Comparison of ENCODE assay signal across 26 cellular contexts in the genomic region with DNA sequence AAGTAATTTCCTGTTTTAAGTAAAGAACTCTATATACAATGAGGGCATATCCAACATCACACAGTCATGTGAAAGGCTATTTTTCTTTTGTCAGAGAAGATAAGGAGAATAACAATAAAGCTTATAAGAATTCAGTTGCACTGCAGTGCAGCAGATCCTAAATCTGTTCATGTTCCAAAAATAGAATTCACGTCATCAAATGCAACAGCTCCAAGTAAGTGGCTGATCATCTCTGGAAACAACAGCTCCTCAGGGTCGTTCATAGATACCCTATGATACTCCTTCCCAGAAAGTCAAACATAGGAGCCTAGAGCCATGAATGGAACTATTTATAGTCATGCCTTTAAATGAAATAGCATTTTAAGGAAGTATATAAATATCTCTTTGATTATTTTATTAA.
DNase-seq lines count a peak whose midpoint lies in the region; ATAC-seq and TF ChIP-seq lines count a peak whose summit lies in the region.
"Had no signal": no experiment of that assay in that cellular context is flagged by ENCODE, and none has a peak within 500 bp of the region (broad histone marks: within the 10 kb centered on the region; RNA-seq: fewer than 3 reads in every experiment).

No MANE protein-coding gene starts in this region.

- DNase-seq in left ventricle myocardium superior: no peak
- no peak for DNase-seq in left ventricle myocardium inferior
- DNase-seq in fibroblast of villous mesenchyme (ENCODE audit: low read depth): peak; percentile 59
- DNase-seq in activated T-cell treated with anti-CD3 and anti-CD28 coated beads, Interleukin-2, amount 50 U/mL, for 72 hours: no peak
- no peak for DNase-seq in GOT3 (lab: John Stamatoyannopoulos, UW)
- DNase-seq in kidney glomerular epithelial cell (lab: John Stamatoyannopoulos, UW): no peak
- DNase-seq in NCI-H524 treated with DMSO at 0.1 percent for 48 hours (lab: John Stamatoyannopoulos, UW): no peak
- DNase-seq: activated naive CD4-positive, alpha-beta T cell treated with anti-CD3 and anti-CD28 coated beads for 36 hours; activated T-cell treated with anti-CD3 and anti-CD28 coated beads, Interleukin-2, amount 50 U/mL, for 24 hours; aorta; Calu3; hypothalamus; islet precursor cell; NCI-H187; NCI-H345; NCI-H82; OCI-M1; ovary; Right ventricle myocardium superior; stimulated activated CD4-positive, alpha-beta T cell treated with anti-CD3 and anti-CD28 coated beads, Interleukin-15, amount 100 ng/mL, for 24 hours; T-helper 1 cell; upper lobe of left lung had no signal

- H3K9me3 ChIP-seq in left ventricle myocardium inferior (replicated peaks): no peaks in the 10 kb centered on the region
- H3K9me3 ChIP-seq: A549, ovary, upper lobe of left lung had no signal

- H3K9me3 Mint-ChIP-seq in brain: peaks cover 0 to 3% (median 0%) of the 10 kb centered on the region in 5 experiments
- H3K9me3 Mint-ChIP-seq in activated T-cell treated with anti-CD3 and anti-CD28 coated beads, Interleukin-2, amount 50 U/mL, for 72 hours: no peaks in the 10 kb centered on the region
- H3K9me3 Mint-ChIP-seq: activated T-cell treated with anti-CD3 and anti-CD28 coated beads, Interleukin-2, amount 50 U/mL, for 24 hours had no signal

- TF ChIP-seq CTCF in left ventricle myocardium inferior (IDR thresholded peaks at IDR 0.05; ENCODE audit: borderline replicate concordance) (no peak), brain (conservative IDR thresholded peaks at IDR 0.05) (no peak), fibroblast of villous mesenchyme (IDR thresholded peaks at IDR 0.05; ENCODE audit: insufficient read depth, low read depth, low read length) (no peak)

- H3K4me3 ChIP-seq in left ventricle myocardium inferior (no peak overlapping the region), fibroblast of villous mesenchyme (ENCODE audit: low read depth, low read length) (no peak overlapping the region)
- H3K4me3 ChIP-seq: A549; BLaER1 treated with 17β-estradiol and CSF1 and Interleukin-3, amounts not matched to agents 10 nM and 100 nM; ovary; upper lobe of left lung had no signal

- H3K27me3 ChIP-seq in left ventricle myocardium inferior (ENCODE audit: low read depth): no peaks in the 10 kb centered on the region
- H3K27me3 ChIP-seq: BLaER1 treated with 17β-estradiol and CSF1 and Interleukin-3, amounts not matched to agents 10 nM and 100 nM; ovary; upper lobe of left lung had no signal

- H3K4me1 ChIP-seq in left ventricle myocardium inferior: peaks cover 11% of the 10 kb centered on the region
- H3K4me1 ChIP-seq: A549 had no signal

- H3K27ac Mint-ChIP-seq in brain: peak overlapping the region in 4 of 5 experiments; percentile 22 to 79 (median 62)
- no peak overlapping the region for H3K27ac Mint-ChIP-seq in activated T-cell treated with anti-CD3 and anti-CD28 coated beads, Interleukin-2, amount 50 U/mL, for 72 hours
- H3K27ac Mint-ChIP-seq: activated naive CD4-positive, alpha-beta T cell treated with anti-CD3 and anti-CD28 coated beads for 36 hours; activated T-cell treated with anti-CD3 and anti-CD28 coated beads, Interleukin-2, amount 50 U/mL, for 24 hours had no signal

- ATAC-seq in left ventricle myocardium superior: peak; percentile 80
- ATAC-seq in activated T-cell treated with anti-CD3 and anti-CD28 coated beads, Interleukin-2, amount 50 U/mL, for 72 hours (replicated peaks in 1 of 2): no peak
- ATAC-seq: A549, sciatic nerve had no signal

- H3K27me3 Mint-ChIP-seq in brain: peaks cover 5% of the 10 kb centered on the region
- peaks cover 12% of the 10 kb centered on the region for H3K27me3 Mint-ChIP-seq in activated T-cell treated with anti-CD3 and anti-CD28 coated beads, Interleukin-2, amount 50 U/mL, for 72 hours (ENCODE audit: low read depth)
- H3K27me3 Mint-ChIP-seq: activated T-cell treated with anti-CD3 and anti-CD28 coated beads, Interleukin-2, amount 50 U/mL, for 24 hours had no signal

- peaks cover 43% of the 10 kb centered on the region for H3K4me1 Mint-ChIP-seq in brain
- H3K4me1 Mint-ChIP-seq in activated T-cell treated with anti-CD3 and anti-CD28 coated beads, Interleukin-2, amount 50 U/mL, for 72 hours (ENCODE audit: low read depth): peaks cover 32% of the 10 kb centered on the region

- H3K36me3 Mint-ChIP-seq in brain: no peaks in the 10 kb centered on the region
- no peaks in the 10 kb centered on the region for H3K36me3 Mint-ChIP-seq in activated T-cell treated with anti-CD3 and anti-CD28 coated beads, Interleukin-2, amount 50 U/mL, for 72 hours (ENCODE audit: insufficient read depth in 2 of 2)

- no peaks in the 10 kb centered on the region for H3K36me3 ChIP-seq in left ventricle myocardium inferior
- H3K36me3 ChIP-seq: ovary, upper lobe of left lung had no signal

- no peak overlapping the region for H3K4me3 Mint-ChIP-seq in brain
- no peak overlapping the region for H3K4me3 Mint-ChIP-seq in activated T-cell treated with anti-CD3 and anti-CD28 coated beads, Interleukin-2, amount 50 U/mL, for 72 hours
- H3K4me3 Mint-ChIP-seq: activated naive CD4-positive, alpha-beta T cell treated with anti-CD3 and anti-CD28 coated beads for 36 hours; activated T-cell treated with anti-CD3 and anti-CD28 coated beads, Interleukin-2, amount 50 U/mL, for 24 hours had no signal

- intact Hi-C loops in left ventricle myocardium superior (cut with micrococcal nuclease) (no loop called here), left ventricle myocardium inferior (cut with micrococcal nuclease) (no loop called here)

- no peak overlapping the region for H3K27ac ChIP-seq in left ventricle myocardium inferior (replicated peaks)
- H3K27ac ChIP-seq: A549; BLaER1 treated with 17β-estradiol and CSF1 and Interleukin-3, amounts not matched to agents 10 nM and 100 nM; ovary; upper lobe of left lung had no signal
